8 cellular contexts compared by ENCODE assay signal in genomic region chr9:14353222-14354056, GRCh38. TPM values are rescaled to one million over a fixed set of nuclear protein-coding genes. Genes with fewer than 3 reads are reported as not detected.
DNase-seq lines count a peak whose midpoint lies in the region; ATAC-seq and TF ChIP-seq lines count a peak whose summit lies in the region.

No MANE protein-coding gene starts in this region.

- no peak overlapping the region for H2AFZ ChIP-seq in mesenchymal stem cell (ENCODE audit: low read depth, low read length)

- CTCF ChIA-PET in activated CD4-positive, alpha-beta memory T cell treated with anti-CD3 and anti-CD28 coated beads, Interleukin-2, amount 10 ng/mL, durations not matched to agents 7 days and 5 days (lab: Charles Lee), result interaction anchor here (0.7 to 3.3 kb wide), 13 partner anchors 8 to 925 kb away, joined by 3 to 26 read pairs (median 3); no protein-coding TSS in a partner anchor

- H4K8ac ChIP-seq in mesenchymal stem cell (ENCODE audit: low read length), result no peak overlapping the region

- WGBS in mesenchymal stem cell, result 13% methylated on average over 17 of the region's 18 CpGs

- no peaks in the 10 kb centered on the region for H3K9me3 ChIP-seq in mesenchymal stem cell (ENCODE audit: control insufficient read depth, low read length)

- H3K4me3 ChIP-seq in dorsolateral prefrontal cortex (peak overlapping the region in 55 of 59 donors; percentile 1 to 55 (median 37)), mesenchymal stem cell (ENCODE audit: insufficient read depth in 1 of 2, low read depth in 1 of 2, low read length in 2 of 2) (peak overlapping the region in 1 of 2 experiments; percentile 59)

- ATAC-seq in GM19328 (IDR thresholded peaks at IDR 0.05; ENCODE audit: unreplicated experiment) (peak; percentile 75), HG03378 (IDR thresholded peaks at IDR 0.05; ENCODE audit: unreplicated experiment) (peak; percentile 86)

- H3K9me3 Mint-ChIP-seq in CD14-positive monocyte, result peaks cover 0 to 12% (median 0%) of the 10 kb centered on the region in 7 donors
- no peaks in the 10 kb centered on the region for H3K9me3 Mint-ChIP-seq in activated CD4-positive, alpha-beta memory T cell treated with anti-CD3 and anti-CD28 coated beads, Interleukin-2, amount 10 ng/mL, durations not matched to agents 7 days and 5 days

- peak overlapping the region; percentile 46 for H3K9ac ChIP-seq in mesenchymal stem cell (ENCODE audit: low read length)

- H3K23ac ChIP-seq in mesenchymal stem cell (ENCODE audit: low read length in 2 of 2), result no peak overlapping the region

- H3K4me2 ChIP-seq in mesenchymal stem cell (ENCODE audit: low read length, poor library complexity, severe bottlenecking), result peak overlapping the region; percentile 48

- H3K4ac ChIP-seq in mesenchymal stem cell (ENCODE audit: low read depth in 1 of 2, low read length in 2 of 2), result no peak overlapping the region

- TF ChIP-seq CTCF in CD14-positive monocyte (IDR thresholded peaks at IDR 0.05) (peak; percentile 69), dorsolateral prefrontal cortex (IDR thresholded peaks at IDR 0.05 in 54 of 56, conservative IDR thresholded peaks at IDR 0.05 in 2 of 56; ENCODE audit: low read depth in 1 of 56, partially characterized antibody in 56 of 56) (peak; percentile 82 to 97 (median 94))

- no peak overlapping the region for H2BK5ac ChIP-seq in mesenchymal stem cell (ENCODE audit: low read depth, low read length, poor library complexity, severe bottlenecking)

- no peaks in the 10 kb centered on the region for H3K79me1 ChIP-seq in mesenchymal stem cell (replicated peaks; ENCODE audit: low read length, poor library complexity, severe bottlenecking)

- peaks cover 17 to 35% (median 18%) of the 10 kb centered on the region in 3 donors for H3K27me3 Mint-ChIP-seq in CD14-positive monocyte (ENCODE audit: low read depth in 3 of 3)
- peaks cover 46% of the 10 kb centered on the region for H3K27me3 Mint-ChIP-seq in activated CD4-positive, alpha-beta memory T cell treated with anti-CD3 and anti-CD28 coated beads, Interleukin-2, amount 10 ng/mL, durations not matched to agents 7 days and 5 days

- H3K27ac ChIP-seq in dorsolateral prefrontal cortex (peak overlapping the region; percentile 27 to 97 (median 85)), mesenchymal stem cell (ENCODE audit: low read length, poor library complexity, severe bottlenecking) (no peak overlapping the region)

- H3K14ac ChIP-seq in mesenchymal stem cell (ENCODE audit: low read length in 2 of 2), result no peak overlapping the region

- peaks cover 2% of the 10 kb centered on the region for H3K4me1 Mint-ChIP-seq in CD14-positive monocyte
- no peaks in the 10 kb centered on the region for H3K4me1 Mint-ChIP-seq in activated CD4-positive, alpha-beta memory T cell treated with anti-CD3 and anti-CD28 coated beads, Interleukin-2, amount 10 ng/mL, durations not matched to agents 7 days and 5 days

- peak overlapping the region in 1 of 2 donors; percentile 36 for H3K4me3 Mint-ChIP-seq in CD14-positive monocyte
- H3K4me3 Mint-ChIP-seq in activated CD4-positive, alpha-beta memory T cell treated with anti-CD3 and anti-CD28 coated beads, Interleukin-2, amount 10 ng/mL, durations not matched to agents 7 days and 5 days, result no peak overlapping the region

- no peak overlapping the region for H2BK15ac ChIP-seq in mesenchymal stem cell (ENCODE audit: low read depth, poor library complexity, severe bottlenecking)

- H3K27me3 ChIP-seq in dorsolateral prefrontal cortex (peaks cover 0 to 17% (median 0%) of the 10 kb centered on the region in 45 donors), mesenchymal stem cell (ENCODE audit: control insufficient read depth in 1 of 2, insufficient read depth in 1 of 2, low read length in 2 of 2) (peaks cover 52 to 85% of the 10 kb centered on the region in 2 experiments)

- DNase-seq in CD14-positive monocyte (ENCODE audit: low spot score), result peak; percentile 47
- DNase-seq in NCI-H526 (lab: John Stamatoyannopoulos, UW), result peak; percentile 71 to 96
- peak; percentile 79 for DNase-seq in activated CD4-positive, alpha-beta memory T cell treated with anti-CD3 and anti-CD28 coated beads, Interleukin-2, amount 10 ng/mL, durations not matched to agents 7 days and 5 days
- peak; percentile 92 to 99 (median 96) for DNase-seq in dorsolateral prefrontal cortex
- DNase-seq in mesenchymal stem cell, result peak; percentile 74
- DNase-seq in stimulated activated CD8-positive, alpha-beta memory T cell treated with anti-CD3 and anti-CD28 coated beads, Interleukin-15, amount 100 ng/mL, for 24 hours (ENCODE audit: low read depth), result peak; percentile 57

- intact Hi-C loops in CD14-positive monocyte (cut with micrococcal nuclease) (loop anchor here (5.0 kb wide), 1 partner anchor 926 kb away; no protein-coding TSS in a partner anchor), dorsolateral prefrontal cortex (cut with DNase I) (loop anchor here (1.0 to 10.0 kb wide), 5 partner anchors 41 to 999 kb away; no protein-coding TSS in a partner anchor)

- no peak overlapping the region for H2AK5ac ChIP-seq in mesenchymal stem cell (ENCODE audit: low read length, severe bottlenecking)

- H3K36me3 Mint-ChIP-seq in CD14-positive monocyte, result no peaks in the 10 kb centered on the region
- no peaks in the 10 kb centered on the region for H3K36me3 Mint-ChIP-seq in activated CD4-positive, alpha-beta memory T cell treated with anti-CD3 and anti-CD28 coated beads, Interleukin-2, amount 10 ng/mL, durations not matched to agents 7 days and 5 days (ENCODE audit: low read depth)

- H3K27ac Mint-ChIP-seq in CD14-positive monocyte, result no peak overlapping the region
- H3K27ac Mint-ChIP-seq in activated CD4-positive, alpha-beta memory T cell treated with anti-CD3 and anti-CD28 coated beads, Interleukin-2, amount 10 ng/mL, durations not matched to agents 7 days and 5 days, result no peak overlapping the region

- H3K4me1 ChIP-seq in mesenchymal stem cell (ENCODE audit: control insufficient read depth, insufficient read depth, low read depth, low read length), result peaks cover 10% of the 10 kb centered on the region

- H4K91ac ChIP-seq in mesenchymal stem cell (ENCODE audit: low read length), result no peak overlapping the region

- POLR2A ChIA-PET in activated CD4-positive, alpha-beta memory T cell treated with anti-CD3 and anti-CD28 coated beads, Interleukin-2, amount 10 ng/mL, durations not matched to agents 7 days and 5 days (lab: Charles Lee), result no interaction called here

- no peaks in the 10 kb centered on the region for H3K36me3 ChIP-seq in mesenchymal stem cell (ENCODE audit: control insufficient read depth in 1 of 2, insufficient read depth in 2 of 2, low read depth in 1 of 2, low read length in 2 of 2)

- H3K18ac ChIP-seq in mesenchymal stem cell (ENCODE audit: low read depth in 1 of 2, low read length in 2 of 2), result no peak overlapping the region

- no peak overlapping the region for H2BK120ac ChIP-seq in mesenchymal stem cell (ENCODE audit: low read depth, low read length)

- no peak overlapping the region for H2BK12ac ChIP-seq in mesenchymal stem cell (ENCODE audit: low read length in 2 of 2)

RNA-seq across cellular contexts. Expression of gene NFIB, which starts 39.5 kb away (rescaled TPM):
- not detected for polyA plus RNA-seq in CD14-positive monocyte
- not detected for total RNA-seq in activated CD4-positive, alpha-beta memory T cell treated with anti-CD3 and anti-CD28 coated beads, Interleukin-2, amount 10 ng/mL, durations not matched to agents 7 days and 5 days
- 100 to 1,000 TPM in 28 of 120 experiments, 10 to 100 TPM in 92; 57.4 to 185 (median 86.8) TPM for total RNA-seq in dorsolateral prefrontal cortex
- polyA plus RNA-seq in mesenchymal stem cell (2013, experiment 1 of 2), result 1.2 TPM
- 0.78 TPM for polyA plus RNA-seq in mesenchymal stem cell (2013, experiment 2 of 2)

Comparison
In these comparisons a context has a peak if more than half of its experiments do, and no peak if none do; other contexts are left out.
1. RNA of gene NFIB, which starts 39.5 kb away (total RNA-seq): 57.4 to 185 TPM in dorsolateral prefrontal cortex; not detected in activated CD4-positive, alpha-beta memory T cell treated with anti-CD3 and anti-CD28 coated beads, Interleukin-2, amount 10 ng/mL, durations not matched to agents 7 days and 5 days; every median in the first group is over 10 times any median in the second.
2. Peak in every context shown above with its lines, with median percentiles within 50 percentile points of each other: DNase-seq.